In genomic region chr6:28277746-28278145, GRCh38 we compare ENCODE assay signal across 20 cellular contexts. TPM values are rescaled to one million over a fixed set of nuclear protein-coding genes. Genes with fewer than 3 reads are reported as not detected.
DNase-seq lines count a peak whose midpoint lies in the region; ATAC-seq and TF ChIP-seq lines count a peak whose summit lies in the region.
"Had no signal": no experiment of that assay in that cellular context is flagged by ENCODE, and none has a peak within 500 bp of the region (broad histone marks: within the 10 kb centered on the region; RNA-seq: fewer than 3 reads in every experiment).

No MANE protein-coding gene starts in this region.

- 80% methylated on average over 3 of the region's 3 CpGs for WGBS in esophagus muscularis mucosa

- ATAC-seq in GM21717 (IDR thresholded peaks at IDR 0.05; ENCODE audit: unreplicated experiment) (no peak), foreskin keratinocyte (no peak)
- ATAC-seq: A549; CD8-positive, alpha-beta T cell; GM12878 had no signal

- H3K4me1 ChIP-seq in cardiac muscle cell (ENCODE audit: low read depth) (peaks cover 3% of the 10 kb centered on the region), esophagus muscularis mucosa (peaks cover 6 to 16% (median 14%) of the 10 kb centered on the region in 4 donors), foreskin keratinocyte (peaks cover 8% of the 10 kb centered on the region)

- H3K4me3 ChIP-seq in cardiac muscle cell (no peak overlapping the region), fibroblast of the aortic adventitia (ENCODE audit: low read depth, low read length) (no peak overlapping the region), esophagus muscularis mucosa (no peak overlapping the region)
- H3K4me3 ChIP-seq: A549, BLaER1, GM12878 had no signal

- H3K9me3 ChIP-seq in cardiac muscle cell (ENCODE audit: low read depth), result no peaks in the 10 kb centered on the region
- peaks cover 0 to under 1% (median 0%) of the 10 kb centered on the region in 4 donors for H3K9me3 ChIP-seq in esophagus muscularis mucosa
- H3K9me3 ChIP-seq: A549, BLaER1 had no signal

- intact Hi-C loops in cardiac septum (cut with DNase I), result no loop called here
- intact Hi-C loops in esophagus muscularis mucosa (cut with DNase I), result loop anchor here (5.0 kb wide), 1 partner anchor 80 kb away; no protein-coding TSS in a partner anchor

- TF ChIP-seq EP300 in esophagus muscularis mucosa (IDR thresholded peaks at IDR 0.05), result no peak

- H3K27ac ChIP-seq in cardiac muscle cell, result peak overlapping the region; percentile 69
- H3K27ac ChIP-seq in esophagus muscularis mucosa (replicated peaks in 1 of 4), result no peak overlapping the region
- H3K27ac ChIP-seq in foreskin keratinocyte, result no peak overlapping the region
- H3K27ac ChIP-seq: 22Rv1, A549, BLaER1 had no signal

- H3K27me3 ChIP-seq in cardiac muscle cell, result no peaks in the 10 kb centered on the region
- H3K27me3 ChIP-seq in esophagus muscularis mucosa, result no peaks in the 10 kb centered on the region
- no peaks in the 10 kb centered on the region for H3K27me3 ChIP-seq in foreskin keratinocyte

- DNase-seq in cardiac muscle cell (ENCODE audit: low read depth in 1 of 2, low spot score in 1 of 2), result no peak
- no peak for DNase-seq in cardiac septum (ENCODE audit: low spot score)
- DNase-seq in erythroblast (lab: John Stamatoyannopoulos, UW), result no peak
- DNase-seq in fibroblast of the aortic adventitia (ENCODE audit: low read depth), result peak; percentile 32
- no peak for DNase-seq in esophagus muscularis mucosa (ENCODE audit: extremely low spot score)
- no peak for DNase-seq in foreskin keratinocyte
- DNase-seq: Calu3; CD8-positive, alpha-beta T cell; DMS 273 treated with DMSO at 0.1 percent for 48 hours; DMS53; DND-41; EL; H9 had no signal

- no peak for TF ChIP-seq CTCF in cardiac muscle cell (IDR thresholded peaks at IDR 0.05; ENCODE audit: low read depth, low read length)
- no peak for TF ChIP-seq CTCF in fibroblast of the aortic adventitia (IDR thresholded peaks at IDR 0.05; ENCODE audit: insufficient read depth, low read length)
- no peak for TF ChIP-seq CTCF in esophagus muscularis mucosa (IDR thresholded peaks at IDR 0.05)
- TF ChIP-seq CTCF in foreskin keratinocyte (conservative IDR thresholded peaks at IDR 0.05), result no peak

- peak; percentile 15 for TF ChIP-seq POLR2A in erythroblast (IDR thresholded peaks at IDR 0.05; ENCODE audit: low read length)
- no peak for TF ChIP-seq POLR2A in esophagus muscularis mucosa (IDR thresholded peaks at IDR 0.05; ENCODE audit: low read depth)

- H3K36me3 ChIP-seq in cardiac muscle cell (peaks cover 26% of the 10 kb centered on the region), esophagus muscularis mucosa (peaks cover 25 to 51% (median 46%) of the 10 kb centered on the region in 4 donors)

RNA-seq across cellular contexts. Expression of gene PGBD1, which starts 3.6 kb away (rescaled TPM):
- total RNA-seq in cardiac muscle cell, result 7.5 and 8.2 TPM in 2 replicates
- 6.0 and 8.2 TPM in 2 replicates for polyA plus RNA-seq in cardiac muscle cell
- total RNA-seq in cardiac septum, result 3.8 TPM
- total RNA-seq in fibroblast of the aortic adventitia (ENCODE audit: low replicate concordance), result 7.7 and 8.1 TPM in 2 replicates
- 1 to 10 TPM; 5.8 to 8.7 (median 7.1) TPM for total RNA-seq in esophagus muscularis mucosa
- 5.5 and 6.0 TPM in 2 replicates for total RNA-seq in foreskin keratinocyte
- polyA plus RNA-seq in foreskin keratinocyte, result 2.9 TPM in 2 replicates

RNA-seq across cellular contexts. Expression of gene ZSCAN26, which starts 10.8 kb away (rescaled TPM):
- total RNA-seq in cardiac muscle cell, result 23.7 and 37.9 TPM in 2 replicates
- 20.2 and 25.3 TPM in 2 replicates for polyA plus RNA-seq in cardiac muscle cell
- 13.4 TPM for total RNA-seq in cardiac septum
- total RNA-seq in fibroblast of the aortic adventitia (ENCODE audit: low replicate concordance), result 8.7 and 20.8 TPM in 2 replicates
- total RNA-seq in esophagus muscularis mucosa, result 10 to 100 TPM; 15.1 to 28.2 (median 24.1) TPM
- total RNA-seq in foreskin keratinocyte, result 7.4 and 10.1 TPM in 2 replicates
- 4.3 and 4.5 TPM in 2 replicates for polyA plus RNA-seq in foreskin keratinocyte

RNA-seq across cellular contexts. Expression of gene NKAPL, which starts 18.6 kb away (rescaled TPM):
- not detected in 2 replicates for total RNA-seq in cardiac muscle cell
- polyA plus RNA-seq in cardiac muscle cell, result not detected in 2 replicates
- 6.6 TPM for total RNA-seq in cardiac septum
- 1.3 and 1.9 TPM in 2 replicates for total RNA-seq in fibroblast of the aortic adventitia (ENCODE audit: low replicate concordance)
- 1 to 10 TPM; 2.8 to 6.7 (median 4.7) TPM for total RNA-seq in esophagus muscularis mucosa
- total RNA-seq in foreskin keratinocyte, result 1.3 and 1.7 TPM in 2 replicates
- polyA plus RNA-seq in foreskin keratinocyte, result 1.4 and 1.8 TPM in 2 replicates
- total RNA-seq: Calu3; CD8-positive, alpha-beta T cell; G401; H1; H9 had no signal
- polyA plus RNA-seq: A549 had no signal

RNA-seq across cellular contexts. Expression of gene ZKSCAN4, which starts 25.7 kb away (rescaled TPM):
- total RNA-seq in cardiac muscle cell, result 7.9 and 8.4 TPM in 2 replicates
- 6.8 and 7.1 TPM in 2 replicates for polyA plus RNA-seq in cardiac muscle cell
- 2.4 TPM for total RNA-seq in cardiac septum
- total RNA-seq in fibroblast of the aortic adventitia (ENCODE audit: low replicate concordance), result 5.9 and 8.3 TPM in 2 replicates
- 1 to 10 TPM; 1.7 to 5.4 (median 4.4) TPM for total RNA-seq in esophagus muscularis mucosa
- 3.8 and 4.2 TPM in 2 replicates for total RNA-seq in foreskin keratinocyte
- polyA plus RNA-seq in foreskin keratinocyte, result 2.2 and 2.4 TPM in 2 replicates

RNA-seq across cellular contexts. Expression of gene ZSCAN9, which starts 52.7 kb away (rescaled TPM):
- 18.6 and 21.8 TPM in 2 replicates for total RNA-seq in cardiac muscle cell
- polyA plus RNA-seq in cardiac muscle cell, result 14.4 and 15.4 TPM in 2 replicates
- total RNA-seq in cardiac septum, result 8.4 TPM
- 10.8 and 12.2 TPM in 2 replicates for total RNA-seq in fibroblast of the aortic adventitia (ENCODE audit: low replicate concordance)
- 10 to 100 TPM; 11.4 to 15.4 (median 12.0) TPM for total RNA-seq in esophagus muscularis mucosa
- 6.9 and 7.5 TPM in 2 replicates for total RNA-seq in foreskin keratinocyte
- polyA plus RNA-seq in foreskin keratinocyte, result 4.9 and 5.5 TPM in 2 replicates
